18 cellular contexts compared by ENCODE assay signal in genomic region chr10:71844695-71845094, GRCh38. TPM values are rescaled to one million over a fixed set of nuclear protein-coding genes. Genes with fewer than 3 reads are reported as not detected.
DNase-seq lines count a peak whose midpoint lies in the region; ATAC-seq, FAIRE-seq and TF ChIP-seq lines count a peak whose summit lies in the region.
"Had no signal": no experiment of that assay in that cellular context is flagged by ENCODE, and none has a peak within 500 bp of the region (broad histone marks: within the 10 kb centered on the region; RNA-seq: fewer than 3 reads in every experiment).

No MANE protein-coding gene starts in this region.

- no peak overlapping the region for H3K4me3 ChIP-seq in HEK293 (ENCODE audit: low read depth, low read length)
- H3K4me3 ChIP-seq in GM12878: no peak overlapping the region
- no peak overlapping the region for H3K4me3 ChIP-seq in subcutaneous abdominal adipose tissue (ENCODE audit: low read depth in 1 of 5, low read length in 5 of 5)

- DNase-seq in GM12878 (ENCODE audit: low read depth, low spot score) (no peak), neural crest cell (ENCODE audit: low read depth, low spot score) (no peak), RPMI8226 (no peak)
- DNase-seq in activated T-cell treated with anti-CD3 and anti-CD28 coated beads, Interleukin-2, amount 50 U/mL, for 48 hours: no peak
- DNase-seq: CD4-positive, alpha-beta memory T cell; GOT3; HCEC 1CT; MV-4-11; NCI-H1694; NCI-H2081 treated with DMSO at 0.1 percent for 48 hours; NCI-H2171 treated with DMSO at 0.1 percent for 48 hours; NCI-H526; SHP77 had no signal

- H3K27ac Mint-ChIP-seq in neural crest cell (ENCODE audit: unreplicated experiment): no peak overlapping the region

- peak overlapping the region; percentile 22 for H3K4me3 Mint-ChIP-seq in neural crest cell
- H3K4me3 Mint-ChIP-seq: CD4-positive, alpha-beta memory T cell had no signal

- no peak for ATAC-seq in GM12878
- no peak for ATAC-seq in GM21619 (IDR thresholded peaks at IDR 0.05; ENCODE audit: unreplicated experiment)

- WGBS in GM12878 (ENCODE audit: insufficient coverage, insufficient replicate concordance, low lambda C conversion rate, missing lambda C conversion rate): 2% methylated on average over 2 of the region's 2 CpGs

- H3K36me3 ChIP-seq in HEK293 (ENCODE audit: control insufficient read depth in 2 of 2, insufficient read depth in 1 of 2, low read length in 2 of 2): no peaks in the 10 kb centered on the region; a peak in 1 of 3 replicates
- H3K36me3 ChIP-seq in GM12878 (ENCODE audit: control insufficient read depth in 2 of 2, insufficient read depth in 2 of 2, low read length in 1 of 2): no peaks in the 10 kb centered on the region; a peak in 1 of 4 replicates
- no peaks in the 10 kb centered on the region for H3K36me3 ChIP-seq in subcutaneous abdominal adipose tissue (ENCODE audit: control insufficient read depth in 5 of 5, insufficient read depth in 5 of 5, low read length in 5 of 5)

- H3K4me1 ChIP-seq in HEK293 (ENCODE audit: control insufficient read depth, insufficient read depth, low read length) (peaks cover 21% of the 10 kb centered on the region), GM12878 (ENCODE audit: control insufficient read depth, insufficient read depth, low read length) (peaks cover 27% of the 10 kb centered on the region), subcutaneous abdominal adipose tissue (ENCODE audit: control insufficient read depth in 5 of 5, insufficient read depth in 5 of 5, low read length in 5 of 5) (peaks cover 17 to 89% (median 80%) of the 10 kb centered on the region in 5 donors)

- intact Hi-C loops in GM12878 (cut with micrococcal nuclease; ENCODE audit: unreplicated experiment): no loop called here

- no peaks in the 10 kb centered on the region for H3K27me3 Mint-ChIP-seq in neural crest cell (ENCODE audit: low read depth)
- H3K27me3 Mint-ChIP-seq: CD4-positive, alpha-beta memory T cell had no signal

- H3K9me3 Mint-ChIP-seq in neural crest cell: no peaks in the 10 kb centered on the region
- H3K9me3 Mint-ChIP-seq: CD4-positive, alpha-beta memory T cell had no signal

- SMC1A ChIA-PET in GM12878 (lab: Charles Lee; ENCODE audit: uncharacterized antibody, unreplicated experiment): interaction anchor here (0.8 to 3.0 kb wide), 3 partner anchors 20 to 52 kb away, joined by 3 to 8 read pairs (median 3); no protein-coding TSS in a partner anchor

- POLR2A ChIA-PET in HEK293 (lab: Yijun Ruan, JAX) (no interaction called here), GM12878 (lab: Charles Lee) (no interaction called here)

- no peak for TF ChIP-seq POLR2A in GM12878 (IDR thresholded peaks at IDR 0.05; ENCODE audit: low read depth, low read length)

- H3K4me1 Mint-ChIP-seq in neural crest cell: peaks cover 66% of the 10 kb centered on the region

- no TSS peak for BruUV-seq in GM12878 (replicated peaks; lab: Mats Ljungman, UMichigan)

- H3K36me3 Mint-ChIP-seq in neural crest cell (ENCODE audit: low read depth): no peaks in the 10 kb centered on the region

- in situ Hi-C loops in GM12878 (cut with MboI): no loop called here

- TF ChIP-seq RAD21 in GM12878 (IDR thresholded peaks at IDR 0.05; ENCODE audit: insufficient read depth, low read depth, low read length): no peak

- no peaks in the 10 kb centered on the region for H3K27me3 ChIP-seq in GM12878 (replicated peaks in 1 of 2; ENCODE audit: control insufficient read depth in 2 of 2, insufficient read depth in 2 of 2, low read length in 1 of 2)
- no peaks in the 10 kb centered on the region for H3K27me3 ChIP-seq in subcutaneous abdominal adipose tissue (ENCODE audit: control insufficient read depth in 5 of 5, insufficient read depth in 4 of 5, low read length in 5 of 5)

- H3K9ac ChIP-seq in GM12878 (ENCODE audit: control insufficient read depth, insufficient read depth, low read length) (no peak overlapping the region), subcutaneous abdominal adipose tissue (ENCODE audit: low read length in 5 of 5) (no peak overlapping the region)

- FAIRE-seq in GM12878 (lab: Jason Lieb, UNC): no peak
- FAIRE-seq: G401.6, GM18507 had no signal

- no peaks in the 10 kb centered on the region for H3K9me3 ChIP-seq in HEK293 (ENCODE audit: control insufficient read depth, insufficient read depth, low read depth, low read length)
- no peaks in the 10 kb centered on the region for H3K9me3 ChIP-seq in GM12878 (replicated peaks; ENCODE audit: control insufficient read depth, insufficient read depth, low read length)
- no peaks in the 10 kb centered on the region for H3K9me3 ChIP-seq in subcutaneous abdominal adipose tissue (ENCODE audit: control insufficient read depth in 5 of 5, low read length in 5 of 5)

- no peak for TF ChIP-seq EP300 in GM12878 (IDR thresholded peaks at IDR 0.05; ENCODE audit: borderline replicate concordance in 1 of 2, control insufficient read depth in 1 of 2, low read depth in 2 of 2, low read length in 2 of 2)

- H2AFZ ChIP-seq in GM12878 (ENCODE audit: control insufficient read depth, low read depth, low read length): no peak overlapping the region

- no peaks in the 10 kb centered on the region; the same call in 1 of the 2 replicates for H4K20me1 ChIP-seq in GM12878 (ENCODE audit: control insufficient read depth, insufficient read depth)

- RAD21 ChIA-PET in GM12878 (lab: Charles Lee; ENCODE audit: unreplicated experiment): no interaction called here

- H3K79me2 ChIP-seq in GM12878 (ENCODE audit: control insufficient read depth, insufficient read depth, low read length): peaks cover 83% of the 10 kb centered on the region

- H3K27ac ChIP-seq in HEK293 (ENCODE audit: extremely low read depth, low read depth, low read length) (no peak overlapping the region), GM12878 (ENCODE audit: control insufficient read depth, insufficient read depth) (no peak overlapping the region), subcutaneous abdominal adipose tissue (ENCODE audit: low read depth, low read length) (peak overlapping the region; percentile 78)

- CTCF ChIA-PET in HEK293 (lab: Yijun Ruan, JAX) (interaction anchor here (0.6 to 1.5 kb wide), 2 partner anchors 51 to 54 kb away, joined by 4 to 6 read pairs; no protein-coding TSS in a partner anchor), GM12878 (lab: Yijun Ruan, JAX) (interaction anchor here (1.4 kb wide), 1 partner anchor 52 kb away, joined by 6 read pairs; no protein-coding TSS in a partner anchor)

- no peak for TF ChIP-seq CTCF in HEK293 (tag by site-specific recombination; IDR thresholded peaks at IDR 0.05)
- TF ChIP-seq CTCF in GM12878 (IDR thresholded peaks at IDR 0.05 in 2 of 3, conservative IDR thresholded peaks at IDR 0.05 in 1 of 3; ENCODE audit: control insufficient read depth in 2 of 3, extremely low read depth in 1 of 3, insufficient read depth in 1 of 3, low read depth in 3 of 3, low read length in 3 of 3): no peak
- TF ChIP-seq CTCF in neural crest cell (conservative IDR thresholded peaks at IDR 0.05): no peak

- peak overlapping the region; percentile 39; the same call in 1 of the 2 replicates for H3K4me2 ChIP-seq in GM12878 (ENCODE audit: control insufficient read depth, insufficient read depth)

TF ChIP-seq in HEK293, 187 proteins besides CTCF, POLR2A, EP300 and RAD21:
- no peak for TF ChIP-seq ZNF664 (tag by site-specific recombination; IDR thresholded peaks at IDR 0.05)
- peak; percentile 54 for TF ChIP-seq ZNF146 (tag by site-specific recombination; IDR thresholded peaks at IDR 0.05)

TF ChIP-seq in GM12878, 131 proteins besides CTCF, POLR2A, EP300 and RAD21:
- peak; percentile 54 for TF ChIP-seq RUNX3 (IDR thresholded peaks at IDR 0.05; ENCODE audit: low read length)
- TF ChIP-seq EED (IDR thresholded peaks at IDR 0.05; ENCODE audit: low read depth): no peak

RNA-seq across cellular contexts. Expression of gene PSAP, which starts 6.4 kb away (rescaled TPM):
- total RNA-seq in GM12878 (2013; cell fraction: nucleolus; rRNA removed): 269 and 285 TPM in 2 replicates
- 287 and 299 TPM in 2 replicates for total RNA-seq in GM12878 (2014; rRNA removed)
- total RNA-seq in GM12878 (2014; rRNA removed; fragmentation: Illumina TruSeq; extraction: Trizol): 178 and 179 TPM in 2 replicates
- total RNA-seq in GM12878 (2021): 336 and 346 TPM in 2 replicates
- polyA plus RNA-seq in GM12878 (2011; ENCODE audit: low read depth): 193 TPM
- polyA plus RNA-seq in GM12878 (2011; rRNA removed): 190 and 232 TPM in 2 replicates
- polyA plus RNA-seq in GM12878 (2011; cell fraction: cytosol; rRNA removed): 284 and 288 TPM in 2 replicates
- polyA plus RNA-seq in GM12878 (2011; cell fraction: nucleus; rRNA removed): 240 and 286 TPM in 2 replicates
- 258 and 314 TPM in 2 replicates for polyA plus RNA-seq in GM12878 (2012)
- polyA plus RNA-seq in GM12878 (2014; fragmentation: Illumina TruSeq; extraction: Trizol): 251 and 258 TPM in 2 replicates
- 100 to 1,000 TPM; 280 to 312 TPM for polyA plus RNA-seq in GM12878 (2014; fragmentation: Nextera tagmentation; extraction: Ambion mirVana)
- polyA plus RNA-seq in GM12878 (2014; rRNA removed): 309 and 310 TPM in 2 replicates
- polyA plus RNA-seq in GM12878 (2016; fragmentation: Nextera tagmentation; extraction: Ambion mirVana): 100 to 1,000 TPM; 275 to 291 TPM
- 185 and 279 TPM in 2 replicates for polyA minus RNA-seq in GM12878 (2011; rRNA and poly(A)+ RNA removed)
- 85.0 and 93.7 TPM in 2 replicates for polyA minus RNA-seq in GM12878 (2011; cell fraction: cytosol; rRNA and poly(A)+ RNA removed)
- polyA minus RNA-seq in GM12878 (2011; cell fraction: nucleus; rRNA and poly(A)+ RNA removed): 43.9 and 51.0 TPM in 2 replicates
- 272 and 295 TPM in 2 replicates for total RNA-seq in neural crest cell
